In genomic region chr16:20385844-20386832, GRCh38 we compare ENCODE assay signal across 8 cellular contexts. TPM values are rescaled to one million over a fixed set of nuclear protein-coding genes. Genes with fewer than 3 reads are reported as not detected.
A peak's percentile ranks its signal among the peaks of the same experiment; 100 is the strongest.
DNase-seq lines count a peak whose midpoint lies in the region; ATAC-seq, FAIRE-seq and TF ChIP-seq lines count a peak whose summit lies in the region.

No MANE protein-coding gene starts in this region.

- intact Hi-C loops in GM12878 (cut with micrococcal nuclease; ENCODE audit: unreplicated experiment) = loop anchor here (10.0 kb wide), 1 partner anchor 319 kb away; no protein-coding TSS in a partner anchor

- H3K9me3 ChIP-seq in DND-41 (ENCODE audit: insufficient read depth, low read length, severe bottlenecking) = no peaks in the 10 kb centered on the region
- no peaks in the 10 kb centered on the region for H3K9me3 ChIP-seq in GM12878 (replicated peaks; ENCODE audit: control insufficient read depth, insufficient read depth, low read length)
- H3K9me3 ChIP-seq in smooth muscle cell (replicated peaks; ENCODE audit: low read depth) = no peaks in the 10 kb centered on the region

- H3K27me3 ChIP-seq in DND-41 (ENCODE audit: insufficient read depth, low read length, poor library complexity) = no peaks in the 10 kb centered on the region
- H3K27me3 ChIP-seq in GM12878 (replicated peaks in 1 of 2; ENCODE audit: control insufficient read depth in 2 of 2, insufficient read depth in 2 of 2, low read length in 1 of 2) = no peaks in the 10 kb centered on the region
- H3K27me3 ChIP-seq in smooth muscle cell (ENCODE audit: low read depth) = no peaks in the 10 kb centered on the region

- no peak for FAIRE-seq in GM12878 (lab: Jason Lieb, UNC)

- SMC1A ChIA-PET in GM12878 (lab: Charles Lee; ENCODE audit: uncharacterized antibody, unreplicated experiment) = interaction anchor here (0.7 to 5.2 kb wide), 7 partner anchors 10 to 785 kb away, joined by 3 to 66 read pairs (median 4); no protein-coding TSS in a partner anchor

- peak; percentile 83 for TF ChIP-seq CTCF in DND-41 (IDR thresholded peaks at IDR 0.05; ENCODE audit: borderline replicate concordance, extremely low read depth, low read length, poor library complexity, severe bottlenecking)
- TF ChIP-seq CTCF in GM12878 (IDR thresholded peaks at IDR 0.05 in 2 of 3, conservative IDR thresholded peaks at IDR 0.05 in 1 of 3; ENCODE audit: control insufficient read depth in 2 of 3, extremely low read depth in 1 of 3, insufficient read depth in 1 of 3, low read depth in 3 of 3, low read length in 3 of 3) = peak; percentile 74 to 89 (median 79)
- TF ChIP-seq CTCF in smooth muscle cell (IDR thresholded peaks at IDR 0.05; ENCODE audit: borderline replicate concordance, insufficient read depth, poor library complexity, severe bottlenecking) = peak; percentile 86

- no peak for TF ChIP-seq POLR2A in GM12878 (IDR thresholded peaks at IDR 0.05; ENCODE audit: low read depth, low read length)

- POLR2A ChIA-PET in GM12878 (lab: Charles Lee) = no interaction called here

- no peak overlapping the region for H3K9ac ChIP-seq in DND-41 (ENCODE audit: low read depth, low read length)
- no peak overlapping the region for H3K9ac ChIP-seq in GM12878 (ENCODE audit: control insufficient read depth, insufficient read depth, low read length)
- no peak overlapping the region for H3K9ac ChIP-seq in smooth muscle cell (ENCODE audit: low read depth)

- in situ Hi-C loops in GM12878 (cut with MboI) = no loop called here

- H3F3A ChIP-seq in smooth muscle cell (ENCODE audit: low read depth) = no peaks in the 10 kb centered on the region

- RAD21 ChIA-PET in GM12878 (lab: Charles Lee; ENCODE audit: unreplicated experiment) = interaction anchor here (0.6 to 5.7 kb wide), 7 partner anchors 9 to 689 kb away, joined by 3 to 58 read pairs (median 3); no protein-coding TSS in a partner anchor

- H3K4me2 ChIP-seq in DND-41 (ENCODE audit: insufficient read depth, low read length) (no peak overlapping the region), GM12878 (ENCODE audit: control insufficient read depth, insufficient read depth) (no peak overlapping the region), smooth muscle cell (no peak overlapping the region)

- no peaks in the 10 kb centered on the region for H3K4me1 ChIP-seq in DND-41 (ENCODE audit: insufficient read depth, low read length)
- no peaks in the 10 kb centered on the region for H3K4me1 ChIP-seq in GM12878 (ENCODE audit: control insufficient read depth, insufficient read depth, low read length)
- no peaks in the 10 kb centered on the region for H3K4me1 ChIP-seq in smooth muscle cell (ENCODE audit: low read depth)

- CTCF ChIA-PET in GM12878 (lab: Yijun Ruan, JAX) = interaction anchor here (0.6 to 6.4 kb wide), 27 partner anchors 8 to 824 kb away, joined by 3 to 137 read pairs (median 4); no protein-coding TSS in a partner anchor

- WGBS in GM12878 (ENCODE audit: insufficient coverage, insufficient replicate concordance, low lambda C conversion rate, missing lambda C conversion rate) = 6% methylated on average over 28 of the region's 30 CpGs
- WGBS in smooth muscle cell (ENCODE audit: low lambda C conversion rate) = 46% methylated on average over 30 of the region's 30 CpGs

- H4K20me1 ChIP-seq in DND-41 (ENCODE audit: insufficient read depth, low read length) (no peaks in the 10 kb centered on the region), GM12878 (ENCODE audit: control insufficient read depth, insufficient read depth) (no peaks in the 10 kb centered on the region), smooth muscle cell (ENCODE audit: low read depth) (no peaks in the 10 kb centered on the region)

- DNase-seq in DND-41 (peak; percentile 54), Kasumi-1 (lab: John Stamatoyannopoulos, UW) (peak; percentile 1 to 9), T-helper 1 cell (peak; percentile 19 to 35 (median 24)), GM12878 (ENCODE audit: low read depth, low spot score) (no peak), iPS DF 4.7 (ENCODE audit: extremely low read depth, low spot score) (peak; percentile 36), smooth muscle cell (lab: John Stamatoyannopoulos, UW; ENCODE audit: unreplicated experiment) (peak; percentile 4), NCI-H187 (lab: John Stamatoyannopoulos, UW) (no peak)

- ATAC-seq in DND-41 (ENCODE audit: insufficient read depth, low read depth) (no peak), GM12878 (peak; percentile 63), GM21381 (IDR thresholded peaks at IDR 0.05; ENCODE audit: unreplicated experiment) (no peak)

- H3K27ac ChIP-seq in DND-41 (ENCODE audit: low read length) = no peak overlapping the region
- no peak overlapping the region for H3K27ac ChIP-seq in GM12878 (ENCODE audit: control insufficient read depth, insufficient read depth)
- no peak overlapping the region for H3K27ac ChIP-seq in smooth muscle cell (ENCODE audit: low read depth)

- H3K36me3 ChIP-seq in DND-41 (ENCODE audit: insufficient read depth, low read length) (no peaks in the 10 kb centered on the region), GM12878 (ENCODE audit: control insufficient read depth in 2 of 2, insufficient read depth in 2 of 2, low read length in 1 of 2) (no peaks in the 10 kb centered on the region), smooth muscle cell (ENCODE audit: low read depth) (no peaks in the 10 kb centered on the region)

- no peaks in the 10 kb centered on the region for H3K79me2 ChIP-seq in DND-41 (ENCODE audit: insufficient read depth, low read length)
- H3K79me2 ChIP-seq in GM12878 (ENCODE audit: control insufficient read depth, insufficient read depth, low read length) = no peaks in the 10 kb centered on the region
- no peaks in the 10 kb centered on the region for H3K79me2 ChIP-seq in smooth muscle cell (ENCODE audit: low read depth)

- H3K4me3 ChIP-seq in DND-41 (ENCODE audit: low read depth in 1 of 2, low read length in 2 of 2) (no peak overlapping the region), GM12878 (no peak overlapping the region), smooth muscle cell (no peak overlapping the region)

- no peak for TF ChIP-seq EP300 in GM12878 (IDR thresholded peaks at IDR 0.05; ENCODE audit: borderline replicate concordance in 1 of 2, control insufficient read depth in 1 of 2, low read depth in 2 of 2, low read length in 2 of 2)

- no TSS peak for BruUV-seq in GM12878 (replicated peaks; lab: Mats Ljungman, UMichigan)

- TF ChIP-seq RAD21 in GM12878 (IDR thresholded peaks at IDR 0.05; ENCODE audit: insufficient read depth, low read depth, low read length) = peak; percentile 50

- H2AFZ ChIP-seq in DND-41 (ENCODE audit: low read depth, low read length) (no peak overlapping the region), GM12878 (ENCODE audit: control insufficient read depth, low read depth, low read length) (no peak overlapping the region), smooth muscle cell (ENCODE audit: low read depth) (no peak overlapping the region)

RNA-seq across cellular contexts. Expression of gene PDILT, which starts 18.4 kb away (rescaled TPM):
- total RNA-seq in GM12878 (2013; cell fraction: nucleolus; rRNA removed) = not detected in 2 replicates
- total RNA-seq in GM12878 (2014; rRNA removed) (not detected in 2 replicates), GM12878 (2014; rRNA removed; fragmentation: Illumina TruSeq; extraction: Trizol) (not detected in 2 replicates), GM12878 (2021) (not detected in 2 replicates), smooth muscle cell (not detected in 2 replicates)
- not detected for polyA plus RNA-seq in GM12878 (2011; ENCODE audit: low read depth)
- polyA plus RNA-seq in GM12878 (2011; rRNA removed) (not detected in 2 replicates), GM12878 (2014; fragmentation: Illumina TruSeq; extraction: Trizol) (not detected in 2 replicates), GM12878 (2014; fragmentation: Nextera tagmentation; extraction: Ambion mirVana) (not detected), GM12878 (2014; rRNA removed) (not detected in 2 replicates), GM12878 (2016; fragmentation: Nextera tagmentation; extraction: Ambion mirVana) (not detected), smooth muscle cell (not detected in 2 replicates)
- polyA plus RNA-seq in GM12878 (2011; cell fraction: cytosol; rRNA removed) = not detected in 2 replicates
- not detected in 2 replicates for polyA plus RNA-seq in GM12878 (2011; cell fraction: nucleus; rRNA removed)
- polyA plus RNA-seq in GM12878 (2012) = not detected in 2 replicates
- not detected in 2 replicates for polyA minus RNA-seq in GM12878 (2011; rRNA and poly(A)+ RNA removed)
- polyA minus RNA-seq in GM12878 (2011; cell fraction: cytosol; rRNA and poly(A)+ RNA removed) = not detected in 2 replicates
- polyA minus RNA-seq in GM12878 (2011; cell fraction: nucleus; rRNA and poly(A)+ RNA removed) = not detected in 2 replicates

RNA-seq across cellular contexts. Expression of gene ACSM5, which starts 23.2 kb away (rescaled TPM):
- total RNA-seq in GM12878 (2013; cell fraction: nucleolus; rRNA removed) = not detected in 2 replicates
- total RNA-seq in GM12878 (2014; rRNA removed) = 0.28 and 0.38 TPM in 2 replicates
- 0.31 TPM in 1 of 2 replicates, not detected in the other for total RNA-seq in GM12878 (2014; rRNA removed; fragmentation: Illumina TruSeq; extraction: Trizol)
- 0.26 and 0.45 TPM in 2 replicates for total RNA-seq in GM12878 (2021)
- not detected for polyA plus RNA-seq in GM12878 (2011; ENCODE audit: low read depth)
- not detected in 2 replicates for polyA plus RNA-seq in GM12878 (2011; rRNA removed)
- polyA plus RNA-seq in GM12878 (2011; cell fraction: cytosol; rRNA removed) = not detected in 2 replicates
- not detected in 2 replicates for polyA plus RNA-seq in GM12878 (2011; cell fraction: nucleus; rRNA removed)
- polyA plus RNA-seq in GM12878 (2012) = not detected in 2 replicates
- polyA plus RNA-seq in GM12878 (2014; fragmentation: Illumina TruSeq; extraction: Trizol) = 0.07 TPM in 1 of 2 replicates, not detected in the other
- under 1 TPM in 1 of 2 experiments, not detected in 1; 0.20 TPM for polyA plus RNA-seq in GM12878 (2014; fragmentation: Nextera tagmentation; extraction: Ambion mirVana)
- polyA plus RNA-seq in GM12878 (2014; rRNA removed) = 0.11 and 0.14 TPM in 2 replicates
- polyA plus RNA-seq in GM12878 (2016; fragmentation: Nextera tagmentation; extraction: Ambion mirVana) = under 1 TPM in 1 of 2 experiments, not detected in 1; 0.54 TPM
- polyA minus RNA-seq in GM12878 (2011; rRNA and poly(A)+ RNA removed) = not detected in 2 replicates
- not detected in 2 replicates for polyA minus RNA-seq in GM12878 (2011; cell fraction: cytosol; rRNA and poly(A)+ RNA removed)
- not detected in 2 replicates for polyA minus RNA-seq in GM12878 (2011; cell fraction: nucleus; rRNA and poly(A)+ RNA removed)
- total RNA-seq in smooth muscle cell = not detected in 2 replicates
- not detected in 2 replicates for polyA plus RNA-seq in smooth muscle cell

RNA-seq across cellular contexts. Expression of gene UMOD, which starts 33.6 kb away (rescaled TPM):
- not detected in 2 replicates for total RNA-seq in GM12878 (2013; cell fraction: nucleolus; rRNA removed)
- total RNA-seq in GM12878 (2014; rRNA removed) (not detected in 2 replicates), GM12878 (2014; rRNA removed; fragmentation: Illumina TruSeq; extraction: Trizol) (not detected in 2 replicates), GM12878 (2021) (not detected in 2 replicates), smooth muscle cell (not detected in 2 replicates)
- polyA plus RNA-seq in GM12878 (2011; ENCODE audit: low read depth) = not detected
- polyA plus RNA-seq in GM12878 (2011; rRNA removed) (not detected in 2 replicates), GM12878 (2014; fragmentation: Illumina TruSeq; extraction: Trizol) (not detected in 2 replicates), GM12878 (2014; fragmentation: Nextera tagmentation; extraction: Ambion mirVana) (not detected), GM12878 (2014; rRNA removed) (not detected in 2 replicates), GM12878 (2016; fragmentation: Nextera tagmentation; extraction: Ambion mirVana) (not detected), smooth muscle cell (not detected in 2 replicates)
- polyA plus RNA-seq in GM12878 (2011; cell fraction: cytosol; rRNA removed) = not detected in 2 replicates
- not detected in 2 replicates for polyA plus RNA-seq in GM12878 (2011; cell fraction: nucleus; rRNA removed)
- not detected in 2 replicates for polyA plus RNA-seq in GM12878 (2012)
- polyA minus RNA-seq in GM12878 (2011; rRNA and poly(A)+ RNA removed) = not detected in 2 replicates
- not detected in 2 replicates for polyA minus RNA-seq in GM12878 (2011; cell fraction: cytosol; rRNA and poly(A)+ RNA removed)
- polyA minus RNA-seq in GM12878 (2011; cell fraction: nucleus; rRNA and poly(A)+ RNA removed) = not detected in 2 replicates

RNA-seq across cellular contexts. Expression of gene GP2, which starts 58.8 kb away (rescaled TPM):
- total RNA-seq in GM12878 (2013; cell fraction: nucleolus; rRNA removed) = not detected in 2 replicates
- total RNA-seq in GM12878 (2014; rRNA removed) (not detected in 2 replicates), GM12878 (2014; rRNA removed; fragmentation: Illumina TruSeq; extraction: Trizol) (not detected in 2 replicates), GM12878 (2021) (6.9 and 8.7 TPM in 2 replicates), smooth muscle cell (not detected in 2 replicates)
- not detected for polyA plus RNA-seq in GM12878 (2011; ENCODE audit: low read depth)
- polyA plus RNA-seq in GM12878 (2011; rRNA removed) (not detected in 2 replicates), GM12878 (2014; fragmentation: Illumina TruSeq; extraction: Trizol) (not detected in 2 replicates), GM12878 (2014; fragmentation: Nextera tagmentation; extraction: Ambion mirVana) (not detected), GM12878 (2014; rRNA removed) (not detected in 2 replicates), GM12878 (2016; fragmentation: Nextera tagmentation; extraction: Ambion mirVana) (not detected), smooth muscle cell (not detected in 2 replicates)
- not detected in 2 replicates for polyA plus RNA-seq in GM12878 (2011; cell fraction: cytosol; rRNA removed)
- not detected in 2 replicates for polyA plus RNA-seq in GM12878 (2011; cell fraction: nucleus; rRNA removed)
- polyA plus RNA-seq in GM12878 (2012) = not detected in 2 replicates
- not detected in 2 replicates for polyA minus RNA-seq in GM12878 (2011; rRNA and poly(A)+ RNA removed)
- polyA minus RNA-seq in GM12878 (2011; cell fraction: cytosol; rRNA and poly(A)+ RNA removed) = not detected in 2 replicates
- polyA minus RNA-seq in GM12878 (2011; cell fraction: nucleus; rRNA and poly(A)+ RNA removed) = not detected in 2 replicates

Comparison
In these comparisons a context has a peak if more than half of its experiments do, and no peak if none do; other contexts are left out.
1. DNase-seq: peak in DND-41 (single experiment), Kasumi-1 (2 of 2), T-helper 1 cell (5 of 5), iPS DF 4.7 (single experiment) and smooth muscle cell (single experiment); none in GM12878 (single experiment) and NCI-H187 (0 of 2).
2. Peak in every context shown above with its lines, with median percentiles within 50 percentile points of each other: CTCF ChIP-seq.